In genomic region chr2:12672711-12673315, GRCh38 we compare ENCODE assay signal across 19 cellular contexts.
"Had no signal": no experiment of that assay in that cellular context is flagged by ENCODE, and none has a peak within 500 bp of the region (broad histone marks: within the 10 kb centered on the region; RNA-seq: fewer than 3 reads in every experiment).

No MANE protein-coding gene starts in this region.

- DNase-seq: dermis blood vessel endothelial cell; effector memory CD4-positive, alpha-beta T cell; erythroblast; left cardiac atrium; left ventricle myocardium inferior; mucosa of descending colon; naive B cell; pancreas; right lobe of liver; small intestine; stimulated activated CD4-positive, alpha-beta T cell treated with anti-CD3 and anti-CD28 coated beads, Interleukin-1b, Interleukin-23, amount 100 ng/mL, for 48 hours; stimulated activated CD4-positive, alpha-beta T cell treated with anti-CD3 and anti-CD28 coated beads, Interleukin-4, amount 100 ng/mL, for 1 hour; stimulated activated CD8-positive, alpha-beta memory T cell treated with anti-CD3 and anti-CD28 coated beads, Interleukin-4, amount 100 ng/mL, for 48 hours; stimulated activated naive CD4-positive, alpha-beta T cell; stimulated activated naive CD8-positive, alpha-beta T cell treated with anti-CD3 and anti-CD28 coated beads, Interleukin-15, amount 100 ng/mL, for 72 hours; thyroid gland; trophoblast cell had no signal

- H3K9me3 Mint-ChIP-seq: natural killer cell treated with Interleukin-12 subunit alpha and Interleukin-12 subunit beta and Interleukin-15 and Interleukin-18, amount 100 ng/mL, for 72 hours; stimulated activated naive CD8-positive, alpha-beta T cell treated with anti-CD3 and anti-CD28 coated beads, Interleukin-15, amount 100 ng/mL, for 72 hours had no signal

- H3K4me1 Mint-ChIP-seq: naive B cell; stimulated activated naive CD8-positive, alpha-beta T cell treated with anti-CD3 and anti-CD28 coated beads, Interleukin-15, amount 100 ng/mL, for 72 hours had no signal

- H3K27ac Mint-ChIP-seq: natural killer cell treated with Interleukin-12 subunit alpha and Interleukin-12 subunit beta and Interleukin-15 and Interleukin-18, amount 100 ng/mL, for 72 hours; stimulated activated naive CD8-positive, alpha-beta T cell treated with anti-CD3 and anti-CD28 coated beads, Interleukin-15, amount 100 ng/mL, for 72 hours had no signal

- H3K4me3 Mint-ChIP-seq: naive B cell; natural killer cell treated with Interleukin-12 subunit alpha and Interleukin-12 subunit beta and Interleukin-15 and Interleukin-18, amount 100 ng/mL, for 72 hours; neural crest cell; stimulated activated naive CD8-positive, alpha-beta T cell treated with anti-CD3 and anti-CD28 coated beads, Interleukin-15, amount 100 ng/mL, for 72 hours had no signal

- ATAC-seq: left cardiac atrium; mucosa of descending colon; natural killer cell treated with Interleukin-12 subunit alpha and Interleukin-12 subunit beta and Interleukin-15 and Interleukin-18, amount 100 ng/mL, for 72 hours; pancreas; right lobe of liver; stimulated activated naive CD8-positive, alpha-beta T cell treated with anti-CD3 and anti-CD28 coated beads, Interleukin-15, amount 100 ng/mL, for 72 hours had no signal

- H3K36me3 Mint-ChIP-seq: natural killer cell treated with Interleukin-12 subunit alpha and Interleukin-12 subunit beta and Interleukin-15 and Interleukin-18, amount 100 ng/mL, for 72 hours had no signal

- H3K27me3 Mint-ChIP-seq: natural killer cell treated with Interleukin-12 subunit alpha and Interleukin-12 subunit beta and Interleukin-15 and Interleukin-18, amount 100 ng/mL, for 72 hours; stimulated activated naive CD8-positive, alpha-beta T cell treated with anti-CD3 and anti-CD28 coated beads, Interleukin-15, amount 100 ng/mL, for 72 hours had no signal
